In the genomic region with DNA sequence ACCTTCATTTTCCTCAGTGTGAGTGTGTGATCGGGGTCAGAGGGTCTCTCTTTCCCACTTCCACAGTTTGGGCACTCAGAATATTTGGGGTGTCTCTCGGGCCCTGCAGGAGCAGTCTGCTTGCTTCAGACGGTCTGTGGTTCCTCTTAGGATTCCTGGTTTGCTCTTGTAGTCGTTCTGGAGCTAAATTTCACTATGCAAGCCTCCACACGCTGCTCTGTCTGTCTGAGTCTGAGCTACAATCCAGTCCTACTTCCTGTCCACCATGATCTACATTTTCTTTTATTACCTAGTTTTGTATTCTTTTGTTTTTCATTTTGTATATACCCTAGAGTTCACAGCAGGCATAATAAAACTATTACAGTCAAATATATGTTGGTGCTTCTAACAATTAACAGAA, we compare ENCODE assay signal across 24 cellular contexts.
"Had no signal": no experiment of that assay in that cellular context is flagged by ENCODE, and none has a peak within 500 bp of the region (broad histone marks: within the 10 kb centered on the region; RNA-seq: fewer than 3 reads in every experiment).

No MANE protein-coding gene starts in this region.

- ATAC-seq: activated CD8-positive, alpha-beta T cell treated with anti-CD3 and anti-CD28 coated beads for 36 hours; activated T-cell treated with anti-CD3 and anti-CD28 coated beads, Interleukin-2, amount 50 U/mL, for 72 hours; activated T-helper 17 cell treated with anti-CD3 and anti-CD28 coated beads, Interleukin-2, amount 50 U/mL, for 72 hours had no signal

- H3K36me3 ChIP-seq: brain microvascular endothelial cell, SJCRH30 had no signal

- H3K27me3 ChIP-seq: brain microvascular endothelial cell, SJCRH30 had no signal

- DNase-seq: activated CD4-positive, alpha-beta T cell treated with anti-CD3 and anti-CD28 coated beads, Interleukin-2, amount 10 ng/mL, durations not matched to agents 24 days and 14 days; activated CD4-positive, alpha-beta T cell treated with anti-CD3 and anti-CD28 coated beads, Interleukin-2, amount 50 U/mL, for 4 hours; activated CD8-positive, alpha-beta T cell treated with anti-CD3 and anti-CD28 coated beads for 36 hours; activated effector memory CD4-positive, alpha-beta T cell treated with anti-CD3 and anti-CD28 coated beads, Interleukin-2, amount 50 U/mL, for 16 hours; activated naive CD4-positive, alpha-beta T cell; activated naive CD4-positive, alpha-beta T cell treated with anti-CD3 and anti-CD28 coated beads, Interleukin-2, amount 50 U/mL, for 16 hours; activated naive CD8-positive, alpha-beta T cell treated with anti-CD3 and anti-CD28 coated beads for 36 hours; activated T-cell treated with anti-CD3 and anti-CD28 coated beads, Interleukin-2, amount 50 U/mL, for 1 hour; activated T-cell treated with anti-CD3 and anti-CD28 coated beads, Interleukin-2, amount 50 U/mL, for 72 hours; amniotic stem cell; aorta; brain microvascular endothelial cell; Karpas-422; KBM-7; NCI-H1105; NCI-H1436; NCI-H1694; NCI-H2029; NCI-H345; NCI-H524 treated with DMSO at 0.1 percent for 48 hours; SHP77; SJCRH30 had no signal

- H3K27ac ChIP-seq: brain microvascular endothelial cell, SJCRH30, SK-N-MC had no signal

- H3K4me3 ChIP-seq: SJCRH30, SK-N-MC had no signal
